ENCODE assay signal across 9 cellular contexts in the genomic region with DNA sequence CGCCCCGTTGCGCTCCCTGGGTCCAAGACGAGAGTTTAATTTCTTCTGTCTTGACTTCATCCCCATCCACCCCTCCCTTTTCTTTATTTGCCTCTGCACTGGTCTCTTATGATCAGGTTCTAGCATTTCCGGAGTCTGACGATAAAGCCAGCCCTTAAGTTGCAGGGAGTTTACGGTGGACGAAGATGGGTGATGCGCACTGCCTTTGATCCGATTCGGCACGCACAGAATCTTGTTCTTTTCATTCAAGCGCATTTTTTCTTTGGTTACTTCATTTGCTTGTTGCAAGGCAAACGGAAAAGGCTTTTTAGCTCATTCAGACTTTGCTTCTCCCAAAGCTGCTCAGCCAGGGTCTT. TPM values are rescaled to one million over a fixed set of nuclear protein-coding genes. Genes with fewer than 3 reads are reported as not detected.
DNase-seq lines count a peak whose midpoint lies in the region; ATAC-seq and TF ChIP-seq lines count a peak whose summit lies in the region.
"Had no signal": no experiment of that assay in that cellular context is flagged by ENCODE, and none has a peak within 500 bp of the region (broad histone marks: within the 10 kb centered on the region; RNA-seq: fewer than 3 reads in every experiment).

No MANE protein-coding gene starts in this region.

- TF ChIP-seq CTCF in heart right ventricle (IDR thresholded peaks at IDR 0.05) (no peak), transverse colon (IDR thresholded peaks at IDR 0.05) (no peak)

- H3K4me3 ChIP-seq in heart right ventricle (peak overlapping the region in 9 of 10 donors; percentile 44 to 72 (median 59)), transverse colon (peak overlapping the region in 3 of 4 donors; percentile 37 to 76 (median 45))

- H3K27ac Mint-ChIP-seq in activated naive CD8-positive, alpha-beta T cell treated with anti-CD3 and anti-CD28 coated beads, Interleukin-2, amount 10 ng/mL, durations not matched to agents 7 days and 5 days = no peak overlapping the region
- no peak overlapping the region for H3K27ac Mint-ChIP-seq in memory B cell

- H3K27me3 Mint-ChIP-seq in activated naive CD8-positive, alpha-beta T cell treated with anti-CD3 and anti-CD28 coated beads, Interleukin-2, amount 10 ng/mL, durations not matched to agents 7 days and 5 days = peaks cover 63% of the 10 kb centered on the region
- H3K27me3 Mint-ChIP-seq in memory B cell = peaks cover 18% of the 10 kb centered on the region

- no peaks in the 10 kb centered on the region for H3K9me3 ChIP-seq in heart right ventricle
- no peaks in the 10 kb centered on the region for H3K9me3 ChIP-seq in transverse colon

- no peak overlapping the region for H3K27ac ChIP-seq in heart right ventricle
- H3K27ac ChIP-seq in transverse colon = no peak overlapping the region

- in situ Hi-C loops in transverse colon (cut with MboI; ENCODE audit: low pct_ligation_motif_present in 1 of 4, low pct_unique_long_range_greater_than_20kb in 1 of 4, low sequenced_read_pairs in 3 of 4) = no loop called here

- 3% methylated on average over 14 of the region's 14 CpGs for WGBS in heart right ventricle, 2 donors
- WGBS in transverse colon (ENCODE audit: low coverage in 1 of 2), 2 donors = 8 to 15% methylated on average over 10 to 14 of the region's 14 CpGs

- intact Hi-C loops in heart right ventricle (cut with DNase I) = no loop called here
- intact Hi-C loops in cardiac septum (cut with DNase I) = no loop called here
- intact Hi-C loops in transverse colon (cut with DNase I; ENCODE audit: low total_unique reads) = no loop called here

- H3K4me1 ChIP-seq in heart right ventricle (peaks cover 5 to 26% (median 15%) of the 10 kb centered on the region in 9 donors), transverse colon (peaks cover 0 to 25% (median 24%) of the 10 kb centered on the region in 4 donors)

- TF ChIP-seq POLR2A in transverse colon (IDR thresholded peaks at IDR 0.05) = no peak

- H3K4me1 Mint-ChIP-seq in activated naive CD8-positive, alpha-beta T cell treated with anti-CD3 and anti-CD28 coated beads, Interleukin-2, amount 10 ng/mL, durations not matched to agents 7 days and 5 days = peaks cover 8% of the 10 kb centered on the region
- H3K4me1 Mint-ChIP-seq in memory B cell = peaks cover 5% of the 10 kb centered on the region

- DNase-seq in heart right ventricle (no peak), cardiac septum (ENCODE audit: low spot score) (no peak), memory B cell (ENCODE audit: low spot score in 2 of 2) (no peak), transverse colon (no peak), amniotic stem cell (lab: John Stamatoyannopoulos, UW) (no peak), HPDE6-E6E7 (ENCODE audit: extremely low spot score) (no peak), NCI-H526 (lab: John Stamatoyannopoulos, UW) (no peak)
- DNase-seq in activated naive CD8-positive, alpha-beta T cell treated with anti-CD3 and anti-CD28 coated beads, Interleukin-2, amount 10 ng/mL, durations not matched to agents 7 days and 5 days = no peak
- DNase-seq: SIG-M5 had no signal

- POLR2A ChIA-PET in activated naive CD8-positive, alpha-beta T cell treated with anti-CD3 and anti-CD28 coated beads, Interleukin-2, amount 10 ng/mL, durations not matched to agents 7 days and 5 days (lab: Charles Lee) = no interaction called here

- H3K36me3 ChIP-seq in heart right ventricle (no peaks in the 10 kb centered on the region), transverse colon (no peaks in the 10 kb centered on the region)

- ATAC-seq in heart right ventricle = no peak
- peak; percentile 27 for ATAC-seq in activated naive CD8-positive, alpha-beta T cell treated with anti-CD3 and anti-CD28 coated beads, Interleukin-2, amount 10 ng/mL, durations not matched to agents 7 days and 5 days (ENCODE audit: low read depth)
- peak; percentile 19 for ATAC-seq in memory B cell (ENCODE audit: low read depth)

- H3K27me3 ChIP-seq in heart right ventricle = peaks cover 6 to 96% (median 87%) of the 10 kb centered on the region in 7 donors
- H3K27me3 ChIP-seq in transverse colon = peaks cover 90% of the 10 kb centered on the region

- H3K4me3 Mint-ChIP-seq in activated naive CD8-positive, alpha-beta T cell treated with anti-CD3 and anti-CD28 coated beads, Interleukin-2, amount 10 ng/mL, durations not matched to agents 7 days and 5 days = peak overlapping the region; percentile 69
- H3K4me3 Mint-ChIP-seq in memory B cell = peak overlapping the region; percentile 69

- TF ChIP-seq EP300 in transverse colon (IDR thresholded peaks at IDR 0.05; ENCODE audit: low read depth) = no peak

- H3K9me3 Mint-ChIP-seq in activated naive CD8-positive, alpha-beta T cell treated with anti-CD3 and anti-CD28 coated beads, Interleukin-2, amount 10 ng/mL, durations not matched to agents 7 days and 5 days = no peaks in the 10 kb centered on the region
- peaks cover under 1% of the 10 kb centered on the region for H3K9me3 Mint-ChIP-seq in memory B cell

- H3K36me3 Mint-ChIP-seq in activated naive CD8-positive, alpha-beta T cell treated with anti-CD3 and anti-CD28 coated beads, Interleukin-2, amount 10 ng/mL, durations not matched to agents 7 days and 5 days = no peaks in the 10 kb centered on the region
- H3K36me3 Mint-ChIP-seq in memory B cell = no peaks in the 10 kb centered on the region

RNA-seq across cellular contexts. Expression of a gene that starts 0.5 kb away (rescaled TPM):
- total RNA-seq in heart right ventricle = 10 to 100 TPM in 2 of 10 donors, 1 to 10 TPM in 8; 4.1 to 19.7 (median 6.4) TPM
- polyA plus RNA-seq in heart right ventricle = 1 to 10 TPM; 1.3 to 2.9 TPM
- 11.5 TPM for total RNA-seq in cardiac septum
- total RNA-seq in activated naive CD8-positive, alpha-beta T cell treated with anti-CD3 and anti-CD28 coated beads, Interleukin-2, amount 10 ng/mL, durations not matched to agents 7 days and 5 days = 1 to 10 TPM; 1.6 TPM
- 10 to 100 TPM in 2 of 4 donors, 1 to 10 TPM in 2; 3.3 to 31.4 (median 13.4) TPM for total RNA-seq in transverse colon

Comparison
In these comparisons a context has a peak if more than half of its experiments do, and no peak if none do; other contexts are left out.
1. ATAC-seq: peak in activated naive CD8-positive, alpha-beta T cell treated with anti-CD3 and anti-CD28 coated beads, Interleukin-2, amount 10 ng/mL, durations not matched to agents 7 days and 5 days (single experiment) and memory B cell (single experiment); none in heart right ventricle (0 of 8).